In the genomic region with DNA sequence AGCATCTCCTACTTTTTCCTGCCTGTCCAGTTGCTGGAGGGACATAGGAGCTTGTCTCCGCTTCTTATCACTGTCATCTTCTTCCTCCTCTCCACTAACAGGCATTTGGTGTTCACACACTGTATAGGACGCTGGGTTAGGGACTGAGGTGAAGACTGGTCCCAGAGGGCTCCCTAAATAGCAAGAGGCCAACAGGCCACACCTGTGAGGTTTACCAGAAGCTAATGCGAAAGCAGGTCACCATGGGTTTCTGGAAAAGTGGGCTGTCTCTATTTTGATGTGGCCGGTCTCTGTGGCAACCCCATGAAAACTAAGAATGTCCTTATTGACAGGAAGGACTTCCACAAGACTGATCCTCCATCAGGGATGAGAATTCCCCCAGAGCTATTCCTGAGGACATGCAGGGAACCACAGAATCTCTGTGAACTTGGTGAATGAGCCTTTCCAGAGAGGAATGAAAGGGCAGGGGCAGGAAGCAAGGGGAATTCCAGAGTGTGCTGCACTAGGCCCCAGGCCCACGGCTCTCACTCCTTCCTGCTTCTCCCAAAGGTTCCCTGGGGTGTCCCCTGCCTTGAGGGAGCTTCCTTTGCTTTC, we compare ENCODE assay signal across 1 cellular context.
TF ChIP-seq lines count a peak whose summit lies in the region.

No MANE protein-coding gene starts in this region.

TF ChIP-seq in GM12878, 131 proteins besides CTCF, POLR2A, EP300 and RAD21 (continued from another document and continues in another):
- TF ChIP-seq E4F1 (IDR thresholded peaks at IDR 0.05; ENCODE audit: borderline replicate concordance, partially characterized antibody) (no peak), BRCA1 (IDR thresholded peaks at IDR 0.05; ENCODE audit: low read depth, low read length) (no peak), PKNOX1 (IDR thresholded peaks at IDR 0.05) (no peak), E2F4 (IDR thresholded peaks at IDR 0.05; ENCODE audit: low read depth, low read length) (no peak), ZBED1 (IDR thresholded peaks at IDR 0.05; ENCODE audit: borderline replicate concordance) (no peak), TCF12 (IDR thresholded peaks at IDR 0.05; ENCODE audit: low read depth, low read length) (no peak), BACH1 (IDR thresholded peaks at IDR 0.05; ENCODE audit: borderline replicate concordance) (no peak), IRF3 (IDR thresholded peaks at IDR 0.05) (no peak), KAT2A (conservative IDR thresholded peaks at IDR 0.05; ENCODE audit: control insufficient read depth, low read depth, low read length) (no peak), TAF1 (IDR thresholded peaks at IDR 0.05; ENCODE audit: borderline replicate concordance, low read depth, low read length) (no peak), NFYA (IDR thresholded peaks at IDR 0.05; ENCODE audit: borderline replicate concordance, low read depth, low read length) (no peak), ZNF24 (IDR thresholded peaks at IDR 0.05) (no peak), HDGF (IDR thresholded peaks at IDR 0.05) (no peak), MXI1 (IDR thresholded peaks at IDR 0.05; ENCODE audit: low read depth, low read length) (peak; percentile 45; the same call in 1 of the 2 replicates), WRNIP1 (IDR thresholded peaks at IDR 0.05; ENCODE audit: borderline replicate concordance, low read depth, low read length) (0 out of 2 replicates have a peak, but pooled peaks have one; percentile 12), TCF3 (IDR thresholded peaks at IDR 0.05; ENCODE audit: borderline replicate concordance, insufficient read depth, low read depth, low read length) (peak; percentile 66; the same call in 1 of the 2 replicates), RAD51 (IDR thresholded peaks at IDR 0.05) (no peak), JUND (IDR thresholded peaks at IDR 0.05; ENCODE audit: low read depth, low read length) (no peak), CEBPB (IDR thresholded peaks at IDR 0.05; ENCODE audit: borderline replicate concordance in 1 of 2, low read depth in 2 of 2, low read length in 2 of 2) (no peak), SMAD1 (IDR thresholded peaks at IDR 0.05; ENCODE audit: low read depth, partially characterized antibody) (no peak), SRF (IDR thresholded peaks at IDR 0.05; ENCODE audit: low read depth in 2 of 2, low read length in 2 of 2) (no peak), YBX1 (IDR thresholded peaks at IDR 0.05) (no peak), USF2 (IDR thresholded peaks at IDR 0.05; ENCODE audit: borderline replicate concordance, low read depth, low read length) (no peak), TBL1XR1 (IDR thresholded peaks at IDR 0.05; ENCODE audit: low read depth, low read length) (0 out of 2 replicates have a peak, but pooled peaks have one; percentile 27), ZNF217 (IDR thresholded peaks at IDR 0.05) (no peak), SUZ12 (IDR thresholded peaks at IDR 0.05; ENCODE audit: unreplicated experiment) (no peak), SREBF2 (IDR thresholded peaks at IDR 0.05; ENCODE audit: low read length) (no peak), RELA (IDR thresholded peaks at IDR 0.05; ENCODE audit: borderline replicate concordance, partially characterized antibody) (no peak), ZNF384 (IDR thresholded peaks at IDR 0.05; ENCODE audit: borderline replicate concordance, low read depth, low read length) (no peak), LARP7 (IDR thresholded peaks at IDR 0.05) (no peak), ATF7 (IDR thresholded peaks at IDR 0.05; ENCODE audit: low read depth) (no peak), IKZF2 (IDR thresholded peaks at IDR 0.05) (peak; percentile 69 to 76), FOXK2 (IDR thresholded peaks at IDR 0.05) (no peak), BHLHE40 (IDR thresholded peaks at IDR 0.05; ENCODE audit: borderline replicate concordance in 1 of 2, low read depth in 2 of 2, low read length in 1 of 2) (peak in 1 of 2 experiments; percentile 10; a peak in 1 of 4 replicates), SPI1 (IDR thresholded peaks at IDR 0.05; ENCODE audit: borderline replicate concordance, insufficient read depth, low read depth, low read length) (no peak), NBN (IDR thresholded peaks at IDR 0.05) (no peak), CHD1 (IDR thresholded peaks at IDR 0.05; ENCODE audit: low read depth, low read length) (no peak)
- TF ChIP-seq, protein P1, sequence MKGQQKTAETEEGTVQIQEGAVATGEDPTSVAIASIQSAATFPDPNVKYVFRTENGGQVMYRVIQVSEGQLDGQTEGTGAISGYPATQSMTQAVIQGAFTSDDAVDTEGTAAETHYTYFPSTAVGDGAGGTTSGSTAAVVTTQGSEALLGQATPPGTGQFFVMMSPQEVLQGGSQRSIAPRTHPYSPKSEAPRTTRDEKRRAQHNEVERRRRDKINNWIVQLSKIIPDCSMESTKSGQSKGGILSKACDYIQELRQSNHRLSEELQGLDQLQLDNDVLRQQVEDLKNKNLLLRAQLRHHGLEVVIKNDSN (IDR thresholded peaks at IDR 0.05; ENCODE audit: borderline replicate concordance, extremely low read length, insufficient read depth, low read depth, low read length): no peak
- TF ChIP-seq, protein P2, sequence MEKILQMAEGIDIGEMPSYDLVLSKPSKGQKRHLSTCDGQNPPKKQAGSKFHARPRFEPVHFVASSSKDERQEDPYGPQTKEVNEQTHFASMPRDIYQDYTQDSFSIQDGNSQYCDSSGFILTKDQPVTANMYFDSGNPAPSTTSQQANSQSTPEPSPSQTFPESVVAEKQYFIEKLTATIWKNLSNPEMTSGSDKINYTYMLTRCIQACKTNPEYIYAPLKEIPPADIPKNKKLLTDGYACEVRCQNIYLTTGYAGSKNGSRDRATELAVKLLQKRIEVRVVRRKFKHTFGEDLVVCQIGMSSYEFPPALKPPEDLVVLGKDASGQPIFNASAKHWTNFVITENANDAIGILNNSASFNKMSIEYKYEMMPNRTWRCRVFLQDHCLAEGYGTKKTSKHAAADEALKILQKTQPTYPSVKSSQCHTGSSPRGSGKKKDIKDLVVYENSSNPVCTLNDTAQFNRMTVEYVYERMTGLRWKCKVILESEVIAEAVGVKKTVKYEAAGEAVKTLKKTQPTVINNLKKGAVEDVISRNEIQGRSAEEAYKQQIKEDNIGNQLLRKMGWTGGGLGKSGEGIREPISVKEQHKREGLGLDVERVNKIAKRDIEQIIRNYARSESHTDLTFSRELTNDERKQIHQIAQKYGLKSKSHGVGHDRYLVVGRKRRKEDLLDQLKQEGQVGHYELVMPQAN (conservative IDR thresholded peaks at IDR 0.05): no peak
- TF ChIP-seq, protein P3, sequence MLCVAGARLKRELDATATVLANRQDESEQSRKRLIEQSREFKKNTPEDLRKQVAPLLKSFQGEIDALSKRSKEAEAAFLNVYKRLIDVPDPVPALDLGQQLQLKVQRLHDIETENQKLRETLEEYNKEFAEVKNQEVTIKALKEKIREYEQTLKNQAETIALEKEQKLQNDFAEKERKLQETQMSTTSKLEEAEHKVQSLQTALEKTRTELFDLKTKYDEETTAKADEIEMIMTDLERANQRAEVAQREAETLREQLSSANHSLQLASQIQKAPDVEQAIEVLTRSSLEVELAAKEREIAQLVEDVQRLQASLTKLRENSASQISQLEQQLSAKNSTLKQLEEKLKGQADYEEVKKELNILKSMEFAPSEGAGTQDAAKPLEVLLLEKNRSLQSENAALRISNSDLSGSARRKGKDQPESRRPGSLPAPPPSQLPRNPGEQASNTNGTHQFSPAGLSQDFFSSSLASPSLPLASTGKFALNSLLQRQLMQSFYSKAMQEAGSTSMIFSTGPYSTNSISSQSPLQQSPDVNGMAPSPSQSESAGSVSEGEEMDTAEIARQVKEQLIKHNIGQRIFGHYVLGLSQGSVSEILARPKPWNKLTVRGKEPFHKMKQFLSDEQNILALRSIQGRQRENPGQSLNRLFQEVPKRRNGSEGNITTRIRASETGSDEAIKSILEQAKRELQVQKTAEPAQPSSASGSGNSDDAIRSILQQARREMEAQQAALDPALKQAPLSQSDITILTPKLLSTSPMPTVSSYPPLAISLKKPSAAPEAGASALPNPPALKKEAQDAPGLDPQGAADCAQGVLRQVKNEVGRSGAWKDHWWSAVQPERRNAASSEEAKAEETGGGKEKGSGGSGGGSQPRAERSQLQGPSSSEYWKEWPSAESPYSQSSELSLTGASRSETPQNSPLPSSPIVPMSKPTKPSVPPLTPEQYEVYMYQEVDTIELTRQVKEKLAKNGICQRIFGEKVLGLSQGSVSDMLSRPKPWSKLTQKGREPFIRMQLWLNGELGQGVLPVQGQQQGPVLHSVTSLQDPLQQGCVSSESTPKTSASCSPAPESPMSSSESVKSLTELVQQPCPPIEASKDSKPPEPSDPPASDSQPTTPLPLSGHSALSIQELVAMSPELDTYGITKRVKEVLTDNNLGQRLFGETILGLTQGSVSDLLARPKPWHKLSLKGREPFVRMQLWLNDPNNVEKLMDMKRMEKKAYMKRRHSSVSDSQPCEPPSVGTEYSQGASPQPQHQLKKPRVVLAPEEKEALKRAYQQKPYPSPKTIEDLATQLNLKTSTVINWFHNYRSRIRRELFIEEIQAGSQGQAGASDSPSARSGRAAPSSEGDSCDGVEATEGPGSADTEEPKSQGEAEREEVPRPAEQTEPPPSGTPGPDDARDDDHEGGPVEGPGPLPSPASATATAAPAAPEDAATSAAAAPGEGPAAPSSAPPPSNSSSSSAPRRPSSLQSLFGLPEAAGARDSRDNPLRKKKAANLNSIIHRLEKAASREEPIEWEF (IDR thresholded peaks at IDR 0.05; ENCODE audit: insufficient replicate concordance, low read depth, low read length): no peak
- TF ChIP-seq, protein P4, sequence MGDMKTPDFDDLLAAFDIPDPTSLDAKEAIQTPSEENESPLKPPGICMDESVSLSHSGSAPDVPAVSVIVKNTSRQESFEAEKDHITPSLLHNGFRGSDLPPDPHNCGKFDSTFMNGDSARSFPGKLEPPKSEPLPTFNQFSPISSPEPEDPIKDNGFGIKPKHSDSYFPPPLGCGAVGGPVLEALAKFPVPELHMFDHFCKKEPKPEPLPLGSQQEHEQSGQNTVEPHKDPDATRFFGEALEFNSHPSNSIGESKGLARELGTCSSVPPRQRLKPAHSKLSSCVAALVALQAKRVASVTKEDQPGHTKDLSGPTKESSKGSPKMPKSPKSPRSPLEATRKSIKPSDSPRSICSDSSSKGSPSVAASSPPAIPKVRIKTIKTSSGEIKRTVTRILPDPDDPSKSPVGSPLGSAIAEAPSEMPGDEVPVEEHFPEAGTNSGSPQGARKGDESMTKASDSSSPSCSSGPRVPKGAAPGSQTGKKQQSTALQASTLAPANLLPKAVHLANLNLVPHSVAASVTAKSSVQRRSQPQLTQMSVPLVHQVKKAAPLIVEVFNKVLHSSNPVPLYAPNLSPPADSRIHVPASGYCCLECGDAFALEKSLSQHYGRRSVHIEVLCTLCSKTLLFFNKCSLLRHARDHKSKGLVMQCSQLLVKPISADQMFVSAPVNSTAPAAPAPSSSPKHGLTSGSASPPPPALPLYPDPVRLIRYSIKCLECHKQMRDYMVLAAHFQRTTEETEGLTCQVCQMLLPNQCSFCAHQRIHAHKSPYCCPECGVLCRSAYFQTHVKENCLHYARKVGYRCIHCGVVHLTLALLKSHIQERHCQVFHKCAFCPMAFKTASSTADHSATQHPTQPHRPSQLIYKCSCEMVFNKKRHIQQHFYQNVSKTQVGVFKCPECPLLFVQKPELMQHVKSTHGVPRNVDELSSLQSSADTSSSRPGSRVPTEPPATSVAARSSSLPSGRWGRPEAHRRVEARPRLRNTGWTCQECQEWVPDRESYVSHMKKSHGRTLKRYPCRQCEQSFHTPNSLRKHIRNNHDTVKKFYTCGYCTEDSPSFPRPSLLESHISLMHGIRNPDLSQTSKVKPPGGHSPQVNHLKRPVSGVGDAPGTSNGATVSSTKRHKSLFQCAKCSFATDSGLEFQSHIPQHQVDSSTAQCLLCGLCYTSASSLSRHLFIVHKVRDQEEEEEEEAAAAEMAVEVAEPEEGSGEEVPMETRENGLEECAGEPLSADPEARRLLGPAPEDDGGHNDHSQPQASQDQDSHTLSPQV (IDR thresholded peaks at IDR 0.05): no peak
